Comparison of ENCODE assay signal across 13 cellular contexts in genomic region chr7:49324707-49325106, GRCh38.
DNase-seq lines count a peak whose midpoint lies in the region; ATAC-seq and TF ChIP-seq lines count a peak whose summit lies in the region.
"Had no signal": no experiment of that assay in that cellular context is flagged by ENCODE, and none has a peak within 500 bp of the region (broad histone marks: within the 10 kb centered on the region; RNA-seq: fewer than 3 reads in every experiment).

No MANE protein-coding gene starts in this region.

- CTCF ChIA-PET in GM10248 (lab: Yijun Ruan, JAX): no interaction called here
- CTCF ChIA-PET in WTC11 (lab: Charles Lee): interaction anchor here (0.6 to 1.3 kb wide), 6 partner anchors 8 to 362 kb away, joined by 3 to 10 read pairs (median 3); no protein-coding TSS in a partner anchor

- no peak for TF ChIP-seq POLR2A in gastroesophageal sphincter (IDR thresholded peaks at IDR 0.05)

- ATAC-seq in WTC11 (peak; percentile 47), left lung (peak; percentile 36), gastroesophageal sphincter (no peak), HG03571 (IDR thresholded peaks at IDR 0.05; ENCODE audit: unreplicated experiment) (no peak)
- ATAC-seq: activated naive CD4-positive, alpha-beta T cell treated with anti-CD3 and anti-CD28 coated beads, Interleukin-2, amount 50 U/mL, for 72 hours; left cardiac atrium had no signal

- no peaks in the 10 kb centered on the region for H3K9me2 ChIP-seq in MM.1S (replicated peaks; ENCODE audit: insufficient read depth, low read length)

- H3K4me3 Mint-ChIP-seq in WTC11: no peak overlapping the region
- H3K4me3 Mint-ChIP-seq: neural crest cell had no signal

- peaks cover 21% of the 10 kb centered on the region for H3K4me1 Mint-ChIP-seq in WTC11
- H3K4me1 Mint-ChIP-seq: neural crest cell had no signal

- H3K27ac ChIP-seq in MM.1S (ENCODE audit: low read length) (no peak overlapping the region), left lung (no peak overlapping the region), gastroesophageal sphincter (no peak overlapping the region)
- H3K27ac ChIP-seq: thoracic aorta had no signal

- intact Hi-C loops in left lung (cut with DNase I): no loop called here

- H3K27ac Mint-ChIP-seq in WTC11: no peak overlapping the region
- H3K27ac Mint-ChIP-seq: activated naive CD4-positive, alpha-beta T cell treated with anti-CD3 and anti-CD28 coated beads, Interleukin-2, amount 50 U/mL, for 72 hours had no signal

- H4K20me1 ChIP-seq in MM.1S (ENCODE audit: insufficient read depth, low read length): no peaks in the 10 kb centered on the region

- H3K27me3 ChIP-seq in MM.1S (replicated peaks; ENCODE audit: insufficient read depth, low read length) (no peaks in the 10 kb centered on the region), left lung (no peaks in the 10 kb centered on the region), gastroesophageal sphincter (no peaks in the 10 kb centered on the region)

- H3K27me3 Mint-ChIP-seq in WTC11 (ENCODE audit: low read depth): no peaks in the 10 kb centered on the region

- H3K4me3 ChIP-seq in MM.1S (ENCODE audit: low read length) (no peak overlapping the region), left lung (no peak overlapping the region), gastroesophageal sphincter (no peak overlapping the region)
- H3K4me3 ChIP-seq: thoracic aorta had no signal

- H3K9me3 Mint-ChIP-seq in WTC11: peaks cover 4% of the 10 kb centered on the region; the same call in 1 of the 2 replicates

- POLR2A ChIA-PET in GM10248 (lab: Yijun Ruan, JAX): no interaction called here
- POLR2A ChIA-PET in WTC11 (lab: Charles Lee): no interaction called here

- DNase-seq in GM10248 (ENCODE audit: extremely low spot score): no peak
- DNase-seq in MM.1S: no peak
- no peak for DNase-seq in WTC11 (ENCODE audit: low spot score)
- DNase-seq in left lung: no peak
- DNase-seq in SW 1271 (lab: John Stamatoyannopoulos, UW): no peak
- DNase-seq: foreskin fibroblast, left cardiac atrium, NCI-H2029 had no signal

- H3K4me2 ChIP-seq in MM.1S (ENCODE audit: low read depth, low read length): 0 out of 2 replicates have a peak overlapping the region, but pooled peaks have one; percentile 5

- no peaks in the 10 kb centered on the region for H3K36me3 Mint-ChIP-seq in WTC11
- H3K36me3 Mint-ChIP-seq: activated naive CD4-positive, alpha-beta T cell treated with anti-CD3 and anti-CD28 coated beads, Interleukin-2, amount 50 U/mL, for 72 hours had no signal

- no peak overlapping the region for H3K9ac ChIP-seq in MM.1S (ENCODE audit: low read length)

- 75 to 83% methylated on average over 1 of the region's 1 CpG for WGBS in gastroesophageal sphincter (ENCODE audit: low coverage in 1 of 2), 2 donors

- no peak for TF ChIP-seq EP300 in gastroesophageal sphincter (IDR thresholded peaks at IDR 0.05)

- TF ChIP-seq CTCF in GM10248 (IDR thresholded peaks at IDR 0.05; ENCODE audit: control extremely low read depth, extremely low read depth, low read depth, missing control alignments) (peak; percentile 2), MM.1S (IDR thresholded peaks at IDR 0.05; ENCODE audit: low read length) (peak; percentile 11; the same call in 1 of the 2 replicates), WTC11 (IDR thresholded peaks at IDR 0.05) (no peak), left lung (IDR thresholded peaks at IDR 0.05) (no peak), gastroesophageal sphincter (IDR thresholded peaks at IDR 0.05) (no peak)

- H3K9me3 ChIP-seq in MM.1S (replicated peaks; ENCODE audit: insufficient read depth, low read length) (no peaks in the 10 kb centered on the region), left lung (no peaks in the 10 kb centered on the region), gastroesophageal sphincter (peaks cover 0 to 5% (median 0%) of the 10 kb centered on the region in 3 donors)
- H3K9me3 ChIP-seq: thoracic aorta had no signal

- H3K36me3 ChIP-seq in MM.1S (replicated peaks; ENCODE audit: insufficient read depth, low read length): no peaks in the 10 kb centered on the region
- no peaks in the 10 kb centered on the region for H3K36me3 ChIP-seq in left lung
- no peaks in the 10 kb centered on the region for H3K36me3 ChIP-seq in gastroesophageal sphincter
- H3K36me3 ChIP-seq: thoracic aorta had no signal

- no peaks in the 10 kb centered on the region for H3F3A ChIP-seq in MM.1S (ENCODE audit: insufficient read depth, low read length)

- H3K4me1 ChIP-seq in MM.1S (ENCODE audit: low read length): peaks cover 18% of the 10 kb centered on the region
- no peaks in the 10 kb centered on the region for H3K4me1 ChIP-seq in left lung
- no peaks in the 10 kb centered on the region for H3K4me1 ChIP-seq in gastroesophageal sphincter

- no peak overlapping the region for H2AFZ ChIP-seq in MM.1S (ENCODE audit: low read length)

- no peaks in the 10 kb centered on the region for H3K79me2 ChIP-seq in MM.1S (ENCODE audit: low read length)

TF ChIP-seq in WTC11, 78 proteins besides CTCF, POLR2A, EP300 and RAD21 (continues in another document):
- TF ChIP-seq HMGXB4 (CRISPR knock-in tag; IDR thresholded peaks at IDR 0.05) (no peak), ZNF281 (CRISPR knock-in tag; IDR thresholded peaks at IDR 0.05) (no peak), SMAD3 (CRISPR knock-in tag; IDR thresholded peaks at IDR 0.05; ENCODE audit: borderline replicate concordance) (no peak), FOXP4 (CRISPR knock-in tag; IDR thresholded peaks at IDR 0.05) (no peak), ZNF219 (CRISPR knock-in tag; IDR thresholded peaks at IDR 0.05; ENCODE audit: borderline replicate concordance) (no peak), JAZF1 (CRISPR knock-in tag; IDR thresholded peaks at IDR 0.05) (no peak), TP53 (CRISPR knock-in tag; IDR thresholded peaks at IDR 0.05) (no peak)
- TF ChIP-seq, protein P1, sequence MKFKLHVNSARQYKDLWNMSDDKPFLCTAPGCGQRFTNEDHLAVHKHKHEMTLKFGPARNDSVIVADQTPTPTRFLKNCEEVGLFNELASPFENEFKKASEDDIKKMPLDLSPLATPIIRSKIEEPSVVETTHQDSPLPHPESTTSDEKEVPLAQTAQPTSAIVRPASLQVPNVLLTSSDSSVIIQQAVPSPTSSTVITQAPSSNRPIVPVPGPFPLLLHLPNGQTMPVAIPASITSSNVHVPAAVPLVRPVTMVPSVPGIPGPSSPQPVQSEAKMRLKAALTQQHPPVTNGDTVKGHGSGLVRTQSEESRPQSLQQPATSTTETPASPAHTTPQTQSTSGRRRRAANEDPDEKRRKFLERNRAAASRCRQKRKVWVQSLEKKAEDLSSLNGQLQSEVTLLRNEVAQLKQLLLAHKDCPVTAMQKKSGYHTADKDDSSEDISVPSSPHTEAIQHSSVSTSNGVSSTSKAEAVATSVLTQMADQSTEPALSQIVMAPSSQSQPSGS (CRISPR knock-in tag; IDR thresholded peaks at IDR 0.05; ENCODE audit: borderline replicate concordance, low read depth): no peak

Comparison
In these comparisons a context has a peak if more than half of its experiments do, and no peak if none do; other contexts are left out.
1. CTCF ChIP-seq: peak in GM10248 (single experiment) and MM.1S (single experiment); none in WTC11 (single experiment), left lung (0 of 2) and gastroesophageal sphincter (0 of 4).
2. ATAC-seq: peak in WTC11 (single experiment) and left lung (single experiment); none in gastroesophageal sphincter (single experiment) and HG03571 (single experiment).